In the genomic region with DNA sequence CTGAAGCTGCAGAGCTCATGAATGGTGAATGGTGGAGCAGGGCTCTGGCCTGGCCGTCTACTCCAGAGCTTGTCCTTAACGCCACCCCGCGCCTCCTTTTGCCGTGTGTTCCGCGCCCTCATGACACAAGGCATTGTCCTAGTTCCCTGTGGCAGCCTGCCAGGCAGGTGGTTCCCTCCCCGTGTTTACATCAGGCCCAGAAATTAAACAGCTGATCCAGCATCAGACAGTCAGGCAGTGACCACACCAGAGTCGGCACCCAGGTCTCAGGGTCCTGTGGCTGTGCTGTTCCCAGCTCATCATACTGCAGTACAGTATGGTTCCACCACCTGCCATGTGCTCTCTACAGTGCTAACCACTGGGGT, we compare ENCODE assay signal across 9 cellular contexts.
DNase-seq lines count a peak whose midpoint lies in the region; ATAC-seq lines count a peak whose summit lies in the region.
"Had no signal": no experiment of that assay in that cellular context is flagged by ENCODE, and none has a peak within 500 bp of the region (broad histone marks: within the 10 kb centered on the region; RNA-seq: fewer than 3 reads in every experiment).

No MANE protein-coding gene starts in this region.

- H3K4me1 Mint-ChIP-seq in activated CD4-positive, alpha-beta T cell treated with anti-CD3 and anti-CD28 coated beads, Interleukin-2, amount 10 ng/mL, durations not matched to agents 24 days and 14 days, result peaks cover 49% of the 10 kb centered on the region

- no peaks in the 10 kb centered on the region for H3K27me3 Mint-ChIP-seq in activated CD4-positive, alpha-beta T cell treated with anti-CD3 and anti-CD28 coated beads, Interleukin-2, amount 10 ng/mL, durations not matched to agents 24 days and 14 days

- no peak for ATAC-seq in GM18502 (IDR thresholded peaks at IDR 0.05; ENCODE audit: poor library complexity, unreplicated experiment)

- H3K4me3 Mint-ChIP-seq in activated CD4-positive, alpha-beta T cell treated with anti-CD3 and anti-CD28 coated beads, Interleukin-2, amount 10 ng/mL, durations not matched to agents 24 days and 14 days, result no peak overlapping the region

- peak overlapping the region; percentile 99 for H3K27ac Mint-ChIP-seq in activated CD4-positive, alpha-beta T cell treated with anti-CD3 and anti-CD28 coated beads, Interleukin-2, amount 10 ng/mL, durations not matched to agents 24 days and 14 days

- intact Hi-C loops in activated CD4-positive, alpha-beta T cell treated with anti-CD3 and anti-CD28 coated beads, Interleukin-2, amount 10 ng/mL, durations not matched to agents 24 days and 14 days (cut with micrococcal nuclease), result no loop called here

- no peaks in the 10 kb centered on the region for H3K9me3 Mint-ChIP-seq in activated CD4-positive, alpha-beta T cell treated with anti-CD3 and anti-CD28 coated beads, Interleukin-2, amount 10 ng/mL, durations not matched to agents 24 days and 14 days

- no peaks in the 10 kb centered on the region for H3K36me3 Mint-ChIP-seq in activated CD4-positive, alpha-beta T cell treated with anti-CD3 and anti-CD28 coated beads, Interleukin-2, amount 10 ng/mL, durations not matched to agents 24 days and 14 days (ENCODE audit: low read depth)

- DNase-seq in activated CD4-positive, alpha-beta T cell treated with anti-CD3 and anti-CD28 coated beads, Interleukin-2, amount 10 ng/mL, durations not matched to agents 24 days and 14 days, result no peak
- no peak for DNase-seq in activated CD4-positive, alpha-beta T cell treated with anti-CD3 and anti-CD28 coated beads, Interleukin-2, amount 50 U/mL, for 1 hour
- peak; percentile 75 for DNase-seq in NCI-H345 (lab: John Stamatoyannopoulos, UW)
- DNase-seq in cerebellar cortex (ENCODE audit: low spot score), result peak; percentile 62
- DNase-seq in pons (ENCODE audit: low spot score), result peak; percentile 75
- DNase-seq in NCI-H1436 (lab: John Stamatoyannopoulos, UW), result no peak
- no peak for DNase-seq in H4 (ENCODE audit: low spot score)
- DNase-seq: T-helper 9 cell had no signal

Comparison
In these comparisons a context has a peak if more than half of its experiments do, and no peak if none do; other contexts are left out.
1. DNase-seq: peak in NCI-H345 (single experiment), cerebellar cortex (single experiment) and pons (single experiment); none in activated CD4-positive, alpha-beta T cell treated with anti-CD3 and anti-CD28 coated beads, Interleukin-2, amount 10 ng/mL, durations not matched to agents 24 days and 14 days (single experiment), activated CD4-positive, alpha-beta T cell treated with anti-CD3 and anti-CD28 coated beads, Interleukin-2, amount 50 U/mL, for 1 hour (single experiment), NCI-H1436 (single experiment) and H4 (single experiment).